21 cellular contexts compared by ENCODE assay signal in genomic region chr14:104199266-104199665, GRCh38.
DNase-seq lines count a peak whose midpoint lies in the region; ATAC-seq and TF ChIP-seq lines count a peak whose summit lies in the region.
"Had no signal": no experiment of that assay in that cellular context is flagged by ENCODE, and none has a peak within 500 bp of the region (broad histone marks: within the 10 kb centered on the region; RNA-seq: fewer than 3 reads in every experiment).

No MANE protein-coding gene starts in this region.

- no peak overlapping the region for H2BK12ac ChIP-seq in neuronal stem cell (ENCODE audit: low read length)

- H3K4me3 ChIP-seq in HEK293 (ENCODE audit: low read depth, low read length) (no peak overlapping the region), neuronal stem cell (ENCODE audit: low read length in 2 of 2) (peak overlapping the region in 1 of 2 donors; percentile 4)
- H3K4me3 ChIP-seq: GM12878, GM23248 had no signal

- H4K8ac ChIP-seq in neuronal stem cell (ENCODE audit: low read depth, low read length), result no peak overlapping the region

- no peak overlapping the region for H3K23ac ChIP-seq in neuronal stem cell (ENCODE audit: low read depth, low read length, poor library complexity)

- H2AK5ac ChIP-seq in neuronal stem cell (ENCODE audit: low read depth, low read length), result no peak overlapping the region

- no peak overlapping the region for H3K4ac ChIP-seq in neuronal stem cell (ENCODE audit: low read length)

- intact Hi-C loops in CD14-positive monocyte (cut with micrococcal nuclease), result no loop called here
- intact Hi-C loops in CD4-positive, alpha-beta T cell (cut with DNase I, micrococcal nuclease), result no loop called here

- WGBS in neuronal stem cell (ENCODE audit: extremely low coverage in 2 of 2, insufficient read length in 2 of 2, insufficient replicate concordance in 1 of 2), 2 donors, result no CpG with 5 or more reads among the region's 16 CpGs

- no peak overlapping the region for H4K91ac ChIP-seq in neuronal stem cell (ENCODE audit: low read depth, low read length, poor library complexity)

- DNase-seq in NCI-H748 (lab: John Stamatoyannopoulos, UW; ENCODE audit: unreplicated experiment) (peak; percentile 44), NCI-H748 treated with DMSO at 0.1 percent for 48 hours (lab: John Stamatoyannopoulos, UW) (no peak), neuronal stem cell (ENCODE audit: low spot score) (no peak), CD14-positive monocyte (ENCODE audit: low spot score) (no peak)
- no peak for DNase-seq in CD4-positive, alpha-beta T cell
- no peak for DNase-seq in stimulated activated effector memory CD8-positive, alpha-beta T cell treated with anti-CD3 and anti-CD28 coated beads, Interleukin-12 subunit alpha, Interleukin-12 subunit beta, amount 100 ng/mL, for 72 hours (ENCODE audit: low spot score in 2 of 2)
- DNase-seq: C1 segment of cervical spinal cord; CD4-positive, CD25-positive, alpha-beta regulatory T cell; CD8-positive, alpha-beta memory T cell; DMS 273 treated with DMSO at 0.1 percent for 48 hours; DMS79; EL; GDM1; GM23248; H7; HCEC 1CT had no signal

- H3K4me1 ChIP-seq in HEK293 (ENCODE audit: control insufficient read depth, insufficient read depth, low read length), result no peaks in the 10 kb centered on the region; the same call in 1 of the 2 replicates
- peaks cover 4 to 14% of the 10 kb centered on the region in 2 donors for H3K4me1 ChIP-seq in neuronal stem cell (ENCODE audit: control insufficient read depth in 2 of 2, insufficient read depth in 1 of 2, low read depth in 1 of 2, low read length in 2 of 2)

- no peak overlapping the region for H2BK120ac ChIP-seq in neuronal stem cell (ENCODE audit: low read depth, low read length)

- peak overlapping the region in 1 of 5 experiments; percentile 10 for H3K4me3 Mint-ChIP-seq in brain
- H3K4me3 Mint-ChIP-seq in CD14-positive monocyte, result no peak overlapping the region
- H3K4me3 Mint-ChIP-seq in CD4-positive, alpha-beta T cell, result no peak overlapping the region
- H3K4me3 Mint-ChIP-seq in stimulated activated effector memory CD8-positive, alpha-beta T cell treated with anti-CD3 and anti-CD28 coated beads, Interleukin-12 subunit alpha, Interleukin-12 subunit beta, amount 100 ng/mL, for 72 hours, result no peak overlapping the region
- H3K4me3 Mint-ChIP-seq: B cell; CD4-positive, CD25-positive, alpha-beta regulatory T cell; CD8-positive, alpha-beta memory T cell had no signal

- H2BK15ac ChIP-seq in neuronal stem cell (ENCODE audit: low read length), result no peak overlapping the region

- H2BK5ac ChIP-seq in neuronal stem cell (ENCODE audit: low read length), result peak overlapping the region; percentile 30

- H3K4me1 Mint-ChIP-seq in brain (peaks cover 57% of the 10 kb centered on the region), CD14-positive monocyte (peaks cover 10% of the 10 kb centered on the region)
- no peaks in the 10 kb centered on the region for H3K4me1 Mint-ChIP-seq in CD4-positive, alpha-beta T cell (ENCODE audit: low read depth)
- H3K4me1 Mint-ChIP-seq in stimulated activated effector memory CD8-positive, alpha-beta T cell treated with anti-CD3 and anti-CD28 coated beads, Interleukin-12 subunit alpha, Interleukin-12 subunit beta, amount 100 ng/mL, for 72 hours, result no peaks in the 10 kb centered on the region

- no peak for TF ChIP-seq CTCF in HEK293 (tag by site-specific recombination; IDR thresholded peaks at IDR 0.05)
- no peak for TF ChIP-seq CTCF in brain (conservative IDR thresholded peaks at IDR 0.05)
- TF ChIP-seq CTCF in CD14-positive monocyte (IDR thresholded peaks at IDR 0.05), result no peak
- TF ChIP-seq CTCF in CD4-positive, alpha-beta T cell (IDR thresholded peaks at IDR 0.05), result no peak

- no peaks in the 10 kb centered on the region for H3K36me3 ChIP-seq in HEK293 (ENCODE audit: control insufficient read depth in 2 of 2, insufficient read depth in 1 of 2, low read length in 2 of 2)
- no peaks in the 10 kb centered on the region for H3K36me3 ChIP-seq in neuronal stem cell (replicated peaks in 1 of 2; ENCODE audit: control insufficient read depth in 2 of 2, insufficient read depth in 2 of 2, low read length in 2 of 2)

- no peak overlapping the region for H3K18ac ChIP-seq in neuronal stem cell (ENCODE audit: low read length)

- H3K9ac ChIP-seq in neuronal stem cell (ENCODE audit: low read depth, low read length, poor library complexity), result no peak overlapping the region
- H3K9ac ChIP-seq: GM23248 had no signal

- H3K27ac Mint-ChIP-seq in brain, result peak overlapping the region; percentile 8 to 85 (median 79)
- H3K27ac Mint-ChIP-seq in CD14-positive monocyte, result no peak overlapping the region
- no peak overlapping the region for H3K27ac Mint-ChIP-seq in CD4-positive, alpha-beta T cell
- H3K27ac Mint-ChIP-seq in stimulated activated effector memory CD8-positive, alpha-beta T cell treated with anti-CD3 and anti-CD28 coated beads, Interleukin-12 subunit alpha, Interleukin-12 subunit beta, amount 100 ng/mL, for 72 hours, result no peak overlapping the region
- H3K27ac Mint-ChIP-seq: B cell; CD4-positive, CD25-positive, alpha-beta regulatory T cell; CD8-positive, alpha-beta memory T cell had no signal

- CTCF ChIA-PET in HEK293 (lab: Yijun Ruan, JAX), result no interaction called here
- CTCF ChIA-PET in CD4-positive, alpha-beta T cell (lab: Charles Lee), result no interaction called here

- H2AFZ ChIP-seq in neuronal stem cell (ENCODE audit: low read length), result no peak overlapping the region
- H2AFZ ChIP-seq: GM23248 had no signal

- H3K9me3 Mint-ChIP-seq in brain (no peaks in the 10 kb centered on the region), CD14-positive monocyte (peaks cover 0 to 1% (median 0%) of the 10 kb centered on the region in 7 donors)
- no peaks in the 10 kb centered on the region for H3K9me3 Mint-ChIP-seq in CD4-positive, alpha-beta T cell
- H3K9me3 Mint-ChIP-seq in stimulated activated effector memory CD8-positive, alpha-beta T cell treated with anti-CD3 and anti-CD28 coated beads, Interleukin-12 subunit alpha, Interleukin-12 subunit beta, amount 100 ng/mL, for 72 hours, result no peaks in the 10 kb centered on the region
- H3K9me3 Mint-ChIP-seq: CD8-positive, alpha-beta memory T cell had no signal

- no peak overlapping the region for H3K4me2 ChIP-seq in neuronal stem cell (ENCODE audit: insufficient read depth, low read length, poor library complexity, severe bottlenecking)

- peaks cover 2% of the 10 kb centered on the region for H3K79me1 ChIP-seq in neuronal stem cell (ENCODE audit: low read depth, low read length)

- peaks cover 0 to 24% (median 0%) of the 10 kb centered on the region in 3 experiments for H3K27me3 ChIP-seq in neuronal stem cell (ENCODE audit: control insufficient read depth in 3 of 3, insufficient read depth in 3 of 3, low read depth in 1 of 3, low read length in 3 of 3)
- no peaks in the 10 kb centered on the region for H3K27me3 ChIP-seq in CD4-positive, alpha-beta T cell (ENCODE audit: control insufficient read depth, insufficient read depth, low read length)

- POLR2A ChIA-PET in HEK293 (lab: Yijun Ruan, JAX), result no interaction called here
- POLR2A ChIA-PET in CD4-positive, alpha-beta T cell (lab: Charles Lee), result no interaction called here

- H3K36me3 Mint-ChIP-seq in brain, result no peaks in the 10 kb centered on the region
- H3K36me3 Mint-ChIP-seq in CD14-positive monocyte, result no peaks in the 10 kb centered on the region
- no peaks in the 10 kb centered on the region for H3K36me3 Mint-ChIP-seq in CD4-positive, alpha-beta T cell (ENCODE audit: low read depth)
- peaks cover 5% of the 10 kb centered on the region for H3K36me3 Mint-ChIP-seq in stimulated activated effector memory CD8-positive, alpha-beta T cell treated with anti-CD3 and anti-CD28 coated beads, Interleukin-12 subunit alpha, Interleukin-12 subunit beta, amount 100 ng/mL, for 72 hours
- H3K36me3 Mint-ChIP-seq: CD4-positive, CD25-positive, alpha-beta regulatory T cell; CD8-positive, alpha-beta memory T cell had no signal

- H3K27me3 Mint-ChIP-seq in brain, result no peaks in the 10 kb centered on the region
- H3K27me3 Mint-ChIP-seq in CD14-positive monocyte (ENCODE audit: low read depth in 3 of 3), result peaks cover 2 to 5% (median 4%) of the 10 kb centered on the region in 3 donors
- H3K27me3 Mint-ChIP-seq in CD4-positive, alpha-beta T cell, result peaks cover 4% of the 10 kb centered on the region
- H3K27me3 Mint-ChIP-seq: B cell; CD4-positive, CD25-positive, alpha-beta regulatory T cell had no signal

- H3K9me3 ChIP-seq in HEK293 (ENCODE audit: control insufficient read depth, insufficient read depth, low read depth, low read length) (no peaks in the 10 kb centered on the region), neuronal stem cell (replicated peaks in 1 of 2; ENCODE audit: control insufficient read depth in 2 of 2, insufficient read depth in 1 of 2, low read depth in 1 of 2, low read length in 2 of 2) (no peaks in the 10 kb centered on the region)
- no peaks in the 10 kb centered on the region for H3K9me3 ChIP-seq in CD4-positive, alpha-beta T cell (ENCODE audit: control insufficient read depth, low read length)

- H3K14ac ChIP-seq in neuronal stem cell (ENCODE audit: low read length), result peak overlapping the region; percentile 33

- no peak for ATAC-seq in CD4-positive, alpha-beta T cell (ENCODE audit: poor library complexity)
- no peak for ATAC-seq in stimulated activated effector memory CD8-positive, alpha-beta T cell treated with anti-CD3 and anti-CD28 coated beads, Interleukin-12 subunit alpha, Interleukin-12 subunit beta, amount 100 ng/mL, for 72 hours
- ATAC-seq: GM12878 had no signal

- H3K27ac ChIP-seq in HEK293 (ENCODE audit: extremely low read depth, low read depth, low read length) (no peak overlapping the region), neuronal stem cell (replicated peaks; ENCODE audit: low read length) (no peak overlapping the region)
- H3K27ac ChIP-seq in CD4-positive, alpha-beta T cell (ENCODE audit: low read depth, low read length), result no peak overlapping the region
- H3K27ac ChIP-seq: 22Rv1, GM23248 had no signal

TF ChIP-seq in HEK293, 187 proteins besides CTCF, POLR2A, EP300 and RAD21:
- TF ChIP-seq ZNF747 (tag by site-specific recombination; IDR thresholded peaks at IDR 0.05) (no peak), ZNF600 (tag by site-specific recombination; IDR thresholded peaks at IDR 0.05) (no peak), SCRT2 (tag by site-specific recombination; IDR thresholded peaks at IDR 0.05) (no peak), ZFHX2 (tag by site-specific recombination; conservative IDR thresholded peaks at IDR 0.05) (peak; percentile 41; the same call in 1 of the 2 replicates)

Comparison
In these comparisons a context has a peak if more than half of its experiments do, and no peak if none do; other contexts are left out.
1. H3K27ac Mint-ChIP-seq: peak in brain (5 of 5); none in CD14-positive monocyte (0 of 7), CD4-positive, alpha-beta T cell (single experiment) and stimulated activated effector memory CD8-positive, alpha-beta T cell treated with anti-CD3 and anti-CD28 coated beads, Interleukin-12 subunit alpha, Interleukin-12 subunit beta, amount 100 ng/mL, for 72 hours (single experiment).